24 cellular contexts compared by ENCODE assay signal in the genomic region with DNA sequence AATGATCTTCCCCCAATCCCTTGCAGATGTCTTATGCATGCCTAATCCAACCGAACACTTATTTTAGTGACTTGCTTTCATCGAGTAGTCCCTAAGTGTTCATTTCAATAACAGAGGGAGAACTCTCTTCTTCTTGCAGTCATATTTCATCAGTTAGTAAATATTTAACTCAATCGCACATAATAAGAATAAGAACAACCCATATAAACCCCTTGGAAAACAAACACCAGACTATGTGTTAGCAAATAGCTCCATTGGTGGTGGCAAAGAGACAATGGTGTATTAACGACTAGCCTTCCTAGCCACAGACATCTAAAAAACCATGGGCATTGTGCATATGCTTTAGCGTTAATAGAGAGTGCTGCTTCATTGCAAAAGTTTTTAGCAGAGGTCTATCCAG.
DNase-seq lines count a peak whose midpoint lies in the region; ATAC-seq and TF ChIP-seq lines count a peak whose summit lies in the region.
"Had no signal": no experiment of that assay in that cellular context is flagged by ENCODE, and none has a peak within 500 bp of the region (broad histone marks: within the 10 kb centered on the region; RNA-seq: fewer than 3 reads in every experiment).

No MANE protein-coding gene starts in this region.

- no peaks in the 10 kb centered on the region for H3F3A ChIP-seq in MM.1S (ENCODE audit: insufficient read depth, low read length)

- no peaks in the 10 kb centered on the region for H3K79me2 ChIP-seq in MM.1S (ENCODE audit: low read length)

- no peaks in the 10 kb centered on the region for H3K9me2 ChIP-seq in MM.1S (replicated peaks; ENCODE audit: insufficient read depth, low read length)

- peak; percentile 71 for ATAC-seq in left colon
- ATAC-seq in Right ventricle myocardium inferior, result no peak
- ATAC-seq: GM12878 had no signal

- H3K4me3 ChIP-seq in MM.1S (ENCODE audit: low read length), result no peak overlapping the region
- H3K4me3 ChIP-seq: BLaER1, GM12878 had no signal

- no peaks in the 10 kb centered on the region for H3K36me3 ChIP-seq in MM.1S (replicated peaks; ENCODE audit: insufficient read depth, low read length)
- H3K36me3 ChIP-seq: BE2C, BLaER1 had no signal

- H3K27ac ChIP-seq in MM.1S (ENCODE audit: low read length), result no peak overlapping the region
- H3K27ac ChIP-seq: BLaER1 had no signal

- no peak overlapping the region for H2AFZ ChIP-seq in MM.1S (ENCODE audit: low read length)

- H3K4me1 ChIP-seq in MM.1S (ENCODE audit: low read length), result no peaks in the 10 kb centered on the region
- H3K4me1 ChIP-seq: BE2C, BLaER1 had no signal

- intact Hi-C loops in left colon (cut with DNase I, micrococcal nuclease) (no loop called here), Right ventricle myocardium inferior (cut with DNase I) (no loop called here)

- TF ChIP-seq CTCF in MM.1S (IDR thresholded peaks at IDR 0.05; ENCODE audit: low read length), result no peak

- H3K9ac ChIP-seq in MM.1S (ENCODE audit: low read length), result no peak overlapping the region
- H3K9ac ChIP-seq: BLaER1 had no signal

- no peaks in the 10 kb centered on the region for H4K20me1 ChIP-seq in MM.1S (ENCODE audit: insufficient read depth, low read length)
- H4K20me1 ChIP-seq: BLaER1 had no signal

- H3K9me3 ChIP-seq in MM.1S (replicated peaks; ENCODE audit: insufficient read depth, low read length), result no peaks in the 10 kb centered on the region
- H3K9me3 ChIP-seq: BE2C, BLaER1 had no signal

- H3K27me3 ChIP-seq in MM.1S (replicated peaks; ENCODE audit: insufficient read depth, low read length), result no peaks in the 10 kb centered on the region
- H3K27me3 ChIP-seq: BE2C, BLaER1 had no signal

- H3K4me2 ChIP-seq in MM.1S (ENCODE audit: low read depth, low read length), result no peak overlapping the region
- H3K4me2 ChIP-seq: BLaER1 had no signal

- DNase-seq in DMS53 (lab: John Stamatoyannopoulos, UW) (peak; percentile 60), DMS53 treated with DMSO at 0.1 percent for 48 hours (lab: John Stamatoyannopoulos, UW; ENCODE audit: unreplicated experiment) (peak; percentile 35), SW480 (ENCODE audit: low spot score) (peak; percentile 71), left colon (no peak), Right ventricle myocardium inferior (ENCODE audit: missing footprints) (no peak), HPDE6-E6E7 (ENCODE audit: extremely low spot score) (no peak), MM.1S (no peak), NCI-H1092 treated with DMSO at 0.1 percent for 48 hours (lab: John Stamatoyannopoulos, UW) (no peak)
- DNase-seq: 8988T; ACHN; BE2C; C1 segment of cervical spinal cord; CD4-positive, alpha-beta memory T cell; CD4-positive, CD25-positive, alpha-beta regulatory T cell; CD8-positive, alpha-beta memory T cell; COR-L47; DMS 273 treated with DMSO at 0.1 percent for 48 hours; DMS153; DMS79; DND-41; EL; GDM1 had no signal

Comparison
In these comparisons a context has a peak if more than half of its experiments do, and no peak if none do; other contexts are left out.
1. DNase-seq: peak in DMS53 (single experiment), DMS53 treated with DMSO at 0.1 percent for 48 hours (single experiment) and SW480 (single experiment); none in left colon (0 of 2), Right ventricle myocardium inferior (single experiment), HPDE6-E6E7 (single experiment), MM.1S (single experiment) and NCI-H1092 treated with DMSO at 0.1 percent for 48 hours (single experiment).